ENCODE assay signal across 8 cellular contexts in genomic region chr2:45652090-45653050, GRCh38. TPM values are rescaled to one million over a fixed set of nuclear protein-coding genes. Genes with fewer than 3 reads are reported as not detected.
A peak's percentile ranks its signal among the peaks of the same experiment; 100 is the strongest.
DNase-seq lines count a peak whose midpoint lies in the region; ATAC-seq, FAIRE-seq and TF ChIP-seq lines count a peak whose summit lies in the region.

No MANE protein-coding gene starts in this region.

- peak overlapping the region; percentile 75 for H3K27ac ChIP-seq in fibroblast of lung (ENCODE audit: insufficient read depth, low read length)

- peak; percentile 61 for DNase-seq in EL
- DNase-seq in NCI-H345 treated with DMSO at 0.1 percent for 48 hours (lab: John Stamatoyannopoulos, UW; ENCODE audit: unreplicated experiment) = peak; percentile 28
- peak; percentile 65 for DNase-seq in activated T-cell treated with anti-CD3 and anti-CD28 coated beads, Interleukin-2, amount 50 U/mL, for 24 hours
- DNase-seq in fibroblast of lung (ENCODE audit: low read depth in 2 of 2) = peak; percentile 49 to 70
- no peak for DNase-seq in natural killer cell treated with Interleukin-12 subunit alpha and Interleukin-12 subunit beta and Interleukin-15 and Interleukin-18, amount 100 ng/mL, for 72 hours (ENCODE audit: low spot score)
- DNase-seq in urothelium cell line (ENCODE audit: low spot score) = peak; percentile 48

- peaks cover 33% of the 10 kb centered on the region for H3K4me1 Mint-ChIP-seq in activated T-cell treated with anti-CD3 and anti-CD28 coated beads, Interleukin-2, amount 50 U/mL, for 24 hours (ENCODE audit: low read depth)
- peaks cover 14 to 35% of the 10 kb centered on the region in 2 donors for H3K4me1 Mint-ChIP-seq in natural killer cell treated with Interleukin-12 subunit alpha and Interleukin-12 subunit beta and Interleukin-15 and Interleukin-18, amount 100 ng/mL, for 72 hours (ENCODE audit: low read depth in 2 of 2)

- no peaks in the 10 kb centered on the region for H3K9me3 Mint-ChIP-seq in activated T-cell treated with anti-CD3 and anti-CD28 coated beads, Interleukin-2, amount 50 U/mL, for 24 hours
- no peaks in the 10 kb centered on the region for H3K9me3 Mint-ChIP-seq in natural killer cell treated with Interleukin-12 subunit alpha and Interleukin-12 subunit beta and Interleukin-15 and Interleukin-18, amount 100 ng/mL, for 72 hours

- ATAC-seq in natural killer cell treated with Interleukin-12 subunit alpha and Interleukin-12 subunit beta and Interleukin-15 and Interleukin-18, amount 100 ng/mL, for 72 hours = no peak
- ATAC-seq in GM21825 (IDR thresholded peaks at IDR 0.05; ENCODE audit: unreplicated experiment) (no peak), GM21526 (IDR thresholded peaks at IDR 0.05; ENCODE audit: low FRiP score, unreplicated experiment) (no peak)

- H3K4me3 Mint-ChIP-seq in activated T-cell treated with anti-CD3 and anti-CD28 coated beads, Interleukin-2, amount 50 U/mL, for 24 hours = peak overlapping the region; percentile 82
- H3K4me3 Mint-ChIP-seq in natural killer cell treated with Interleukin-12 subunit alpha and Interleukin-12 subunit beta and Interleukin-15 and Interleukin-18, amount 100 ng/mL, for 72 hours = peak overlapping the region; percentile 86

- H4K20me1 ChIP-seq in fibroblast of lung (ENCODE audit: control insufficient read depth, extremely low read depth, insufficient read depth, low read length) = no peaks in the 10 kb centered on the region

- H3K4me1 ChIP-seq in fibroblast of lung (ENCODE audit: control insufficient read depth, extremely low read depth, insufficient read depth, low read length) = peaks cover 5% of the 10 kb centered on the region

- no peak for FAIRE-seq in urothelium cell line (lab: Jason Lieb, UNC)

- H3K4me2 ChIP-seq in fibroblast of lung (ENCODE audit: extremely low read depth, insufficient read depth, low read length) = peak overlapping the region; percentile 99

- H3K27me3 Mint-ChIP-seq in activated T-cell treated with anti-CD3 and anti-CD28 coated beads, Interleukin-2, amount 50 U/mL, for 24 hours = peaks cover 10% of the 10 kb centered on the region
- H3K27me3 Mint-ChIP-seq in natural killer cell treated with Interleukin-12 subunit alpha and Interleukin-12 subunit beta and Interleukin-15 and Interleukin-18, amount 100 ng/mL, for 72 hours = no peaks in the 10 kb centered on the region

- no peaks in the 10 kb centered on the region for H3K27me3 ChIP-seq in fibroblast of lung (ENCODE audit: control insufficient read depth, insufficient read depth, low read length)

- no peaks in the 10 kb centered on the region for H3K9me3 ChIP-seq in fibroblast of lung (ENCODE audit: control insufficient read depth, insufficient read depth, low read depth, low read length)

- H3K27ac Mint-ChIP-seq in activated T-cell treated with anti-CD3 and anti-CD28 coated beads, Interleukin-2, amount 50 U/mL, for 24 hours = peak overlapping the region; percentile 83
- H3K27ac Mint-ChIP-seq in natural killer cell treated with Interleukin-12 subunit alpha and Interleukin-12 subunit beta and Interleukin-15 and Interleukin-18, amount 100 ng/mL, for 72 hours = peak overlapping the region; percentile 37 to 68

- TF ChIP-seq CTCF in fibroblast of lung (conservative IDR thresholded peaks at IDR 0.05 in 1 of 2, IDR thresholded peaks at IDR 0.05 in 1 of 2; ENCODE audit: low read depth in 1 of 2, low read length in 2 of 2) = no peak

- H3K9ac ChIP-seq in fibroblast of lung (ENCODE audit: insufficient read depth, low read length) = peak overlapping the region; percentile 68

- H3K4me3 ChIP-seq in fibroblast of lung (replicated peaks in 1 of 4; ENCODE audit: control extremely low read depth in 1 of 4, insufficient read depth in 1 of 4, low read depth in 3 of 4, low read length in 4 of 4) = peak overlapping the region; percentile 79 to 91 (median 85)

- peak overlapping the region; percentile 32 for H2AFZ ChIP-seq in fibroblast of lung (ENCODE audit: low read length)

- no peaks in the 10 kb centered on the region for H3K36me3 ChIP-seq in fibroblast of lung (ENCODE audit: control insufficient read depth, insufficient read depth, low read length)

- peaks cover 32% of the 10 kb centered on the region for H3K79me2 ChIP-seq in fibroblast of lung (ENCODE audit: control insufficient read depth, insufficient read depth, low read length)

- H3K36me3 Mint-ChIP-seq in activated T-cell treated with anti-CD3 and anti-CD28 coated beads, Interleukin-2, amount 50 U/mL, for 24 hours (ENCODE audit: low read depth) = peaks cover 14% of the 10 kb centered on the region
- peaks cover 6% of the 10 kb centered on the region for H3K36me3 Mint-ChIP-seq in natural killer cell treated with Interleukin-12 subunit alpha and Interleukin-12 subunit beta and Interleukin-15 and Interleukin-18, amount 100 ng/mL, for 72 hours

RNA-seq across cellular contexts. Expression of gene PRKCE, which starts 0.9 kb away (rescaled TPM):
- total RNA-seq in fibroblast of lung = 12.3 and 19.0 TPM in 2 replicates
- 9.4 and 14.1 TPM in 2 replicates for polyA plus RNA-seq in fibroblast of lung
- polyA plus RNA-seq in fibroblast of lung (2012) = 7.1 and 8.0 TPM in 2 replicates
- 28.3 and 55.3 TPM in 2 replicates for polyA minus RNA-seq in fibroblast of lung (ENCODE audit: low replicate concordance)
- total RNA-seq in natural killer cell treated with Interleukin-12 subunit alpha and Interleukin-12 subunit beta and Interleukin-15 and Interleukin-18, amount 100 ng/mL, for 72 hours = 10 to 100 TPM in 1 of 2 donors, 1 to 10 TPM in 1; 6.3 to 30.1 TPM

RNA-seq across cellular contexts. Expression of gene SRBD1, which starts 41.3 kb away (rescaled TPM):
- 11.6 and 18.7 TPM in 2 replicates for total RNA-seq in fibroblast of lung
- polyA plus RNA-seq in fibroblast of lung = 9.6 and 10.1 TPM in 2 replicates
- polyA plus RNA-seq in fibroblast of lung (2012) = 9.8 and 10.1 TPM in 2 replicates
- 0.12 and 6.6 TPM in 2 replicates for polyA minus RNA-seq in fibroblast of lung (ENCODE audit: low replicate concordance)
- 10 to 100 TPM; 17.6 to 25.4 TPM for total RNA-seq in natural killer cell treated with Interleukin-12 subunit alpha and Interleukin-12 subunit beta and Interleukin-15 and Interleukin-18, amount 100 ng/mL, for 72 hours
